Comparison of ENCODE assay signal across 21 cellular contexts in the genomic region with DNA sequence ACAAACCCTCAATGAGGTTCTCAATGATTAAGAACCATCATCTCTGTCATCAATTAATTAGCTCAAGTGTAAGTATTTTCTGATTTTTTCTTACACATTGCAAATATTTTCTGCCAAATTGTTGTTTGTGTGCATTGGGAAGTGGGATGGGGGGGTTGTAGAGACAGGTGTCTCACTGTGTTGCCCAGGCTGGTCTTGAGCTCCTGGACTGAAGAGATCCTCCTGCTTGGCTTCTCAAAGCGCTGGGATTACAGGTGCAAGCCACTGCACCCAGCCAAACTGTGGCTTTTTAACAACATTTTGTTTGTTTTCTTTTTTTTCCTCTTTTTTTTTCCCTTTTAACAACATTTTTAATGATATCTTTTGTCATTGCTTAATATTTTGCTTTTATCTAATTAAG.
A peak's percentile ranks its signal among the peaks of the same experiment; 100 is the strongest.
DNase-seq lines count a peak whose midpoint lies in the region; ATAC-seq, FAIRE-seq and TF ChIP-seq lines count a peak whose summit lies in the region.
"Had no signal": no experiment of that assay in that cellular context is flagged by ENCODE, and none has a peak within 500 bp of the region (broad histone marks: within the 10 kb centered on the region; RNA-seq: fewer than 3 reads in every experiment).

No MANE protein-coding gene starts in this region.

- H3K9me3 ChIP-seq in HepG2 (ENCODE audit: low read length) = peaks cover 26% of the 10 kb centered on the region
- no peaks in the 10 kb centered on the region for H3K9me3 ChIP-seq in right lobe of liver
- H3K9me3 ChIP-seq in neural progenitor cell (ENCODE audit: low read depth) = peaks cover 21% of the 10 kb centered on the region

- no peak for ATAC-seq in HepG2
- no peak for ATAC-seq in right lobe of liver
- ATAC-seq in GM18511 (IDR thresholded peaks at IDR 0.05; ENCODE audit: unreplicated experiment) = no peak
- ATAC-seq: CD8-positive, alpha-beta T cell; GM23338 had no signal

- in situ Hi-C loops in HepG2 (cut with HindIII; ENCODE audit: extremely low pct_ligation_motif_present, low pct_unique_long_range_greater_than_20kb) = loop anchor here (10.0 kb wide), 1 partner anchor 301 kb away; a partner anchor contains a TSS

- CTCF ChIA-PET in HepG2 (lab: Yijun Ruan, JAX; ENCODE audit: low intra/inter-chr PET ratio, low total read pairs) = no interaction called here

- TF ChIP-seq EP300 in HepG2 (IDR thresholded peaks at IDR 0.05; ENCODE audit: low read depth in 2 of 2, low read length in 2 of 2) = no peak
- no peak for TF ChIP-seq EP300 in HepG2 (CRISPR knock-in tag; IDR thresholded peaks at IDR 0.05; ENCODE audit: borderline replicate concordance)

- no peak for FAIRE-seq in HepG2 (lab: Jason Lieb, UNC)
- FAIRE-seq: G401.6, GM12892 had no signal

- H4K20me1 ChIP-seq in HepG2 (ENCODE audit: insufficient read depth, low read length) = no peaks in the 10 kb centered on the region
- no peaks in the 10 kb centered on the region for H4K20me1 ChIP-seq in neural progenitor cell (ENCODE audit: low read depth)
- H4K20me1 ChIP-seq: BLaER1 had no signal

- H3K4me3 Mint-ChIP-seq in glutamatergic neuron (ENCODE audit: unreplicated experiment) = no peak overlapping the region
- H3K4me3 Mint-ChIP-seq in neural progenitor cell = peak overlapping the region; percentile 6
- H3K4me3 Mint-ChIP-seq: B cell; CD4-positive, CD25-positive, alpha-beta regulatory T cell; CD8-positive, alpha-beta T cell; GM23338 had no signal

- no peak for TF ChIP-seq RAD21 in HepG2 (CRISPR knock-in tag; IDR thresholded peaks at IDR 0.05)

- H3K4me2 ChIP-seq in HepG2 (ENCODE audit: low read depth, low read length) (no peak overlapping the region), neural progenitor cell (no peak overlapping the region)
- H3K4me2 ChIP-seq: BLaER1, GM23338 had no signal

- H3K4me1 Mint-ChIP-seq in glutamatergic neuron (ENCODE audit: low read depth, unreplicated experiment) (peaks cover 4% of the 10 kb centered on the region), neural progenitor cell (peaks cover 30% of the 10 kb centered on the region)
- H3K4me1 Mint-ChIP-seq: B cell; CD4-positive, CD25-positive, alpha-beta regulatory T cell had no signal

- H3K79me2 ChIP-seq in HepG2 (ENCODE audit: insufficient read depth, low read length) = no peaks in the 10 kb centered on the region
- H3K79me2 ChIP-seq in neural progenitor cell (ENCODE audit: low read depth) = peaks cover 4% of the 10 kb centered on the region

- WGBS in HepG2 (ENCODE audit: low lambda C conversion rate) = 100% methylated on average over 1 of the region's 1 CpG
- 88% methylated on average over 1 of the region's 1 CpG for WGBS in right lobe of liver (ENCODE audit: insufficient coverage, low coverage, low lambda C conversion rate, missing lambda C conversion rate)

- peaks cover 4% of the 10 kb centered on the region for H3K9me3 Mint-ChIP-seq in glutamatergic neuron (ENCODE audit: unreplicated experiment)
- H3K9me3 Mint-ChIP-seq in neural progenitor cell = peaks cover 34% of the 10 kb centered on the region

- H3K36me3 Mint-ChIP-seq in glutamatergic neuron (ENCODE audit: unreplicated experiment) = peaks cover 16% of the 10 kb centered on the region
- peaks cover 15% of the 10 kb centered on the region for H3K36me3 Mint-ChIP-seq in neural progenitor cell
- H3K36me3 Mint-ChIP-seq: CD4-positive, CD25-positive, alpha-beta regulatory T cell had no signal

- H3K27ac ChIP-seq in HepG2 (ENCODE audit: extremely low read length, insufficient read depth, low read length) (no peak overlapping the region), right lobe of liver (no peak overlapping the region), neural progenitor cell (no peak overlapping the region)
- H3K27ac ChIP-seq: 22Rv1, BLaER1, C4-2B had no signal

- H3K27me3 ChIP-seq in HepG2 (ENCODE audit: control insufficient read depth in 1 of 2, insufficient read depth in 2 of 2, low read length in 2 of 2) (no peaks in the 10 kb centered on the region), right lobe of liver (no peaks in the 10 kb centered on the region), neural progenitor cell (no peaks in the 10 kb centered on the region)
- H3K27me3 ChIP-seq: BLaER1 had no signal

- H3K27ac Mint-ChIP-seq in glutamatergic neuron (ENCODE audit: unreplicated experiment) = peak overlapping the region; percentile 31
- H3K27ac Mint-ChIP-seq in neural progenitor cell = no peak overlapping the region
- H3K27ac Mint-ChIP-seq: B cell; CD4-positive, CD25-positive, alpha-beta regulatory T cell; CD8-positive, alpha-beta T cell had no signal

- TF ChIP-seq CTCF in HepG2 (CRISPR knock-in tag; IDR thresholded peaks at IDR 0.05) (no peak), right lobe of liver (IDR thresholded peaks at IDR 0.05) (no peak), glutamatergic neuron (IDR thresholded peaks at IDR 0.05; ENCODE audit: partially characterized antibody, unreplicated experiment) (no peak), neural progenitor cell (IDR thresholded peaks at IDR 0.05) (no peak)

- POLR2A ChIA-PET in HepG2 (lab: Yijun Ruan, JAX) = no interaction called here

- H3K36me3 ChIP-seq in HepG2 (replicated peaks in 1 of 2; ENCODE audit: control insufficient read depth in 1 of 2, insufficient read depth in 2 of 2, low read length in 2 of 2) (no peaks in the 10 kb centered on the region), right lobe of liver (no peaks in the 10 kb centered on the region), neural progenitor cell (peaks cover 4% of the 10 kb centered on the region)
- H3K36me3 ChIP-seq: BLaER1 had no signal

- TF ChIP-seq POLR2A in HepG2 (IDR thresholded peaks at IDR 0.05; ENCODE audit: insufficient read depth in 1 of 2, low read depth in 2 of 2, low read length in 2 of 2) (no peak), right lobe of liver (IDR thresholded peaks at IDR 0.05) (no peak)

- no TSS peak for BruUV-seq in HepG2 (replicated peaks; lab: Mats Ljungman, UMichigan)

- intact Hi-C loops in HepG2 (cut with micrococcal nuclease; ENCODE audit: unreplicated experiment) = loop anchor here (10.0 kb wide), 3 partner anchors 71 to 221 kb away; no protein-coding TSS in a partner anchor
- intact Hi-C loops in right lobe of liver (cut with DNase I) = no loop called here

- H2AFZ ChIP-seq in HepG2 (ENCODE audit: low read length) = no peak overlapping the region
- no peak overlapping the region for H2AFZ ChIP-seq in neural progenitor cell (replicated peaks)
- H2AFZ ChIP-seq: GM23338 had no signal

- no peak for DNase-seq in HepG2 (ENCODE audit: low spot score)
- no peak for DNase-seq in right lobe of liver
- DNase-seq in glutamatergic neuron = no peak
- no peak for DNase-seq in neural progenitor cell (ENCODE audit: low spot score)
- DNase-seq in KG1 (lab: John Stamatoyannopoulos, UW) = no peak
- DNase-seq in dedifferentiated amniotic fluid mesenchymal stem cell (ENCODE audit: extremely low spot score) = no peak
- DNase-seq: Caco-2; CD4-positive, CD25-positive, alpha-beta regulatory T cell; CD8-positive, alpha-beta T cell; DMS153; DND-41; H7; HCEC 1CT had no signal

- H3F3A ChIP-seq in neural progenitor cell (ENCODE audit: low read depth) = peaks cover 55% of the 10 kb centered on the region

- H3K4me1 ChIP-seq in HepG2 (ENCODE audit: insufficient read depth, low read length) (peaks cover 57% of the 10 kb centered on the region), right lobe of liver (peaks cover 0 to 9% (median 5%) of the 10 kb centered on the region in 4 donors), neural progenitor cell (peaks cover 45% of the 10 kb centered on the region)
- H3K4me1 ChIP-seq: BLaER1 had no signal

- H3K9ac ChIP-seq in HepG2 (ENCODE audit: insufficient read depth, low read depth, low read length) (no peak overlapping the region), neural progenitor cell (no peak overlapping the region)
- H3K9ac ChIP-seq: BLaER1 had no signal

- no peak overlapping the region for H3K4me3 ChIP-seq in HepG2 (replicated peaks in 1 of 3; ENCODE audit: insufficient read depth in 1 of 3, low read depth in 2 of 3, low read length in 3 of 3)
- no peak overlapping the region for H3K4me3 ChIP-seq in right lobe of liver
- no peak overlapping the region for H3K4me3 ChIP-seq in neural progenitor cell
- H3K4me3 ChIP-seq: BLaER1, GM23338 had no signal

- H3K27me3 Mint-ChIP-seq in glutamatergic neuron (ENCODE audit: unreplicated experiment) = no peaks in the 10 kb centered on the region
- H3K27me3 Mint-ChIP-seq in neural progenitor cell (ENCODE audit: insufficient read depth, low read depth) = peaks cover 2% of the 10 kb centered on the region
- H3K27me3 Mint-ChIP-seq: B cell had no signal
